In genomic region chr18:77069931-77070330, GRCh38 we compare ENCODE assay signal across 13 cellular contexts.
A peak's percentile ranks its signal among the peaks of the same experiment; 100 is the strongest.
DNase-seq lines count a peak whose midpoint lies in the region; ATAC-seq, FAIRE-seq and TF ChIP-seq lines count a peak whose summit lies in the region.
"Had no signal": no experiment of that assay in that cellular context is flagged by ENCODE, and none has a peak within 500 bp of the region (broad histone marks: within the 10 kb centered on the region; RNA-seq: fewer than 3 reads in every experiment).

No MANE protein-coding gene starts in this region.

- no peak for FAIRE-seq in endothelial cell of umbilical vein (lab: Jason Lieb, UNC)
- FAIRE-seq: G401.6, K562, urothelium cell line had no signal

- H3K4me1 Mint-ChIP-seq in activated T-cell treated with anti-CD3 and anti-CD28 coated beads, Interleukin-2, amount 50 U/mL, for 4 hours (ENCODE audit: low read depth), result peaks cover 99% of the 10 kb centered on the region
- peaks cover 100% of the 10 kb centered on the region for H3K4me1 Mint-ChIP-seq in activated CD4-positive, alpha-beta T cell treated with anti-CD3 and anti-CD28 coated beads, Interleukin-2, amount 10 ng/mL, durations not matched to agents 7 days and 5 days
- peaks cover 47 to 80% of the 10 kb centered on the region in 2 donors for H3K4me1 Mint-ChIP-seq in stimulated activated naive B cell treated with anti-CD40 and anti-IgM and Interleukin-4, amounts not matched to agents 10 μg/mL and 1 μg/mL and 100 μg/mL, for 72 hours

- peaks cover 22% of the 10 kb centered on the region for H3K36me3 Mint-ChIP-seq in activated T-cell treated with anti-CD3 and anti-CD28 coated beads, Interleukin-2, amount 50 U/mL, for 4 hours (ENCODE audit: insufficient read depth)
- H3K36me3 Mint-ChIP-seq in activated CD4-positive, alpha-beta T cell treated with anti-CD3 and anti-CD28 coated beads, Interleukin-2, amount 10 ng/mL, durations not matched to agents 7 days and 5 days (ENCODE audit: low read depth), result peaks cover 89% of the 10 kb centered on the region
- H3K36me3 Mint-ChIP-seq in stimulated activated naive B cell treated with anti-CD40 and anti-IgM and Interleukin-4, amounts not matched to agents 10 μg/mL and 1 μg/mL and 100 μg/mL, for 72 hours, result peaks cover 37 to 54% of the 10 kb centered on the region in 2 donors

- BruUV-seq in endothelial cell of umbilical vein (replicated peaks; lab: Mats Ljungman, UMichigan), result no TSS peak

- H3K9me1 ChIP-seq in endothelial cell of umbilical vein (replicated peaks; ENCODE audit: control insufficient read depth, extremely low read depth, insufficient read depth, low read length), result no peaks in the 10 kb centered on the region

- H3K79me2 ChIP-seq in endothelial cell of umbilical vein (ENCODE audit: control insufficient read depth, insufficient read depth, low read length), result no peaks in the 10 kb centered on the region

- intact Hi-C loops in endothelial cell of umbilical vein (cut with micrococcal nuclease), result loop anchor here (5.0 kb wide), 1 partner anchor 62 kb away; the partner anchor contains the start of gene MBP

- H3K27me3 Mint-ChIP-seq in activated T-cell treated with anti-CD3 and anti-CD28 coated beads, Interleukin-2, amount 50 U/mL, for 4 hours (ENCODE audit: low read depth), result no peaks in the 10 kb centered on the region
- H3K27me3 Mint-ChIP-seq in activated CD4-positive, alpha-beta T cell treated with anti-CD3 and anti-CD28 coated beads, Interleukin-2, amount 10 ng/mL, durations not matched to agents 7 days and 5 days, result no peaks in the 10 kb centered on the region
- no peaks in the 10 kb centered on the region for H3K27me3 Mint-ChIP-seq in stimulated activated naive B cell treated with anti-CD40 and anti-IgM and Interleukin-4, amounts not matched to agents 10 μg/mL and 1 μg/mL and 100 μg/mL, for 72 hours
- H3K27me3 Mint-ChIP-seq: brain had no signal

- no peaks in the 10 kb centered on the region for H3K36me3 ChIP-seq in endothelial cell of umbilical vein (ENCODE audit: control insufficient read depth in 2 of 2, extremely low read depth in 1 of 2, insufficient read depth in 2 of 2, low read length in 2 of 2)

- H3K9me3 ChIP-seq in endothelial cell of umbilical vein (replicated peaks; ENCODE audit: control insufficient read depth, insufficient read depth, low read length), result no peaks in the 10 kb centered on the region

- no peak for TF ChIP-seq CTCF in endothelial cell of umbilical vein (IDR thresholded peaks at IDR 0.05; ENCODE audit: extremely low read depth in 1 of 2, insufficient read depth in 1 of 2, low read depth in 1 of 2, low read length in 2 of 2)

- H2AFZ ChIP-seq in endothelial cell of umbilical vein (ENCODE audit: low read depth, low read length), result no peak overlapping the region

- peak overlapping the region; percentile 99 for H3K27ac Mint-ChIP-seq in activated CD4-positive, alpha-beta T cell treated with anti-CD3 and anti-CD28 coated beads, Interleukin-2, amount 10 ng/mL, durations not matched to agents 7 days and 5 days
- H3K27ac Mint-ChIP-seq in stimulated activated naive B cell treated with anti-CD40 and anti-IgM and Interleukin-4, amounts not matched to agents 10 μg/mL and 1 μg/mL and 100 μg/mL, for 72 hours, result peak overlapping the region; percentile 80

- no peaks in the 10 kb centered on the region for H3K9me3 Mint-ChIP-seq in activated T-cell treated with anti-CD3 and anti-CD28 coated beads, Interleukin-2, amount 50 U/mL, for 4 hours
- H3K9me3 Mint-ChIP-seq in activated CD4-positive, alpha-beta T cell treated with anti-CD3 and anti-CD28 coated beads, Interleukin-2, amount 10 ng/mL, durations not matched to agents 7 days and 5 days, result no peaks in the 10 kb centered on the region
- H3K9me3 Mint-ChIP-seq in stimulated activated naive B cell treated with anti-CD40 and anti-IgM and Interleukin-4, amounts not matched to agents 10 μg/mL and 1 μg/mL and 100 μg/mL, for 72 hours, result peaks cover 0 to 1% of the 10 kb centered on the region in 2 donors

- DNase-seq in activated T-cell treated with anti-CD3 and anti-CD28 coated beads, Interleukin-2, amount 50 U/mL, for 4 hours, result peak; percentile 34
- DNase-seq in activated T-cell treated with anti-CD3 and anti-CD28 coated beads, Interleukin-2, amount 50 U/mL, for 1 hour, result no peak
- no peak for DNase-seq in activated CD4-positive, alpha-beta T cell treated with anti-CD3 and anti-CD28 coated beads, Interleukin-2, amount 10 ng/mL, durations not matched to agents 7 days and 5 days
- DNase-seq in endothelial cell of umbilical vein (ENCODE audit: low read depth, low spot score) (no peak), OCI-M1 (lab: John Stamatoyannopoulos, UW) (no peak), NCI-H2081 treated with DMSO at 0.1 percent for 48 hours (lab: John Stamatoyannopoulos, UW) (no peak)
- DNase-seq in stimulated activated naive B cell treated with anti-CD40 and anti-IgM and Interleukin-4, amounts not matched to agents 10 μg/mL and 1 μg/mL and 100 μg/mL, for 72 hours, result no peak
- DNase-seq: activated CD4-positive, CD25-positive, alpha-beta regulatory T cell treated with anti-CD3 and anti-CD28 coated beads, Interleukin-2, amount 50 U/mL, for 72 hours had no signal

- H3K9ac ChIP-seq in endothelial cell of umbilical vein (replicated peaks; ENCODE audit: extremely low read depth, insufficient read depth, low read length), result no peak overlapping the region

- peak overlapping the region; percentile 26 for H3K4me3 Mint-ChIP-seq in activated T-cell treated with anti-CD3 and anti-CD28 coated beads, Interleukin-2, amount 50 U/mL, for 4 hours
- no peak overlapping the region for H3K4me3 Mint-ChIP-seq in activated CD4-positive, alpha-beta T cell treated with anti-CD3 and anti-CD28 coated beads, Interleukin-2, amount 10 ng/mL, durations not matched to agents 7 days and 5 days
- peak overlapping the region in 1 of 2 donors; percentile 19 for H3K4me3 Mint-ChIP-seq in stimulated activated naive B cell treated with anti-CD40 and anti-IgM and Interleukin-4, amounts not matched to agents 10 μg/mL and 1 μg/mL and 100 μg/mL, for 72 hours
- H3K4me3 Mint-ChIP-seq: brain had no signal

- no peak for TF ChIP-seq POLR2A in endothelial cell of umbilical vein (IDR thresholded peaks at IDR 0.05; ENCODE audit: low read depth, low read length)

- H3K4me1 ChIP-seq in endothelial cell of umbilical vein (ENCODE audit: control insufficient read depth, extremely low read depth, insufficient read depth, low read length), result peaks cover 66% of the 10 kb centered on the region

- dilution Hi-C loops in endothelial cell of umbilical vein (cut with MboI; ENCODE audit: extremely low pct_ligation_motif_present, low sequenced_read_pairs), result no loop called here

- H3K4me2 ChIP-seq in endothelial cell of umbilical vein (ENCODE audit: insufficient read depth, low read length), result no peak overlapping the region

- no peak overlapping the region for H3K4me3 ChIP-seq in endothelial cell of umbilical vein (replicated peaks in 1 of 3; ENCODE audit: insufficient read depth in 1 of 3, low read depth in 1 of 3, low read length in 3 of 3)
- H3K4me3 ChIP-seq: K562 had no signal

- POLR2A ChIA-PET in activated CD4-positive, alpha-beta T cell treated with anti-CD3 and anti-CD28 coated beads, Interleukin-2, amount 10 ng/mL, durations not matched to agents 7 days and 5 days (lab: Charles Lee), result interaction anchor here (1.3 kb wide), 1 partner anchor 61 kb away, joined by 3 read pairs; no protein-coding TSS in a partner anchor
- POLR2A ChIA-PET in endothelial cell of umbilical vein (lab: Charles Lee), result interaction anchor here (1.5 kb wide), 1 partner anchor 32 kb away, joined by 5 read pairs; no protein-coding TSS in a partner anchor

- peak; percentile 15 for ATAC-seq in activated T-cell treated with anti-CD3 and anti-CD28 coated beads, Interleukin-2, amount 50 U/mL, for 4 hours
- no peak for ATAC-seq in stimulated activated naive B cell treated with anti-CD40 and anti-IgM and Interleukin-4, amounts not matched to agents 10 μg/mL and 1 μg/mL and 100 μg/mL, for 72 hours (replicated peaks)
- ATAC-seq in GM19463 (IDR thresholded peaks at IDR 0.05; ENCODE audit: unreplicated experiment), result no peak
- ATAC-seq: K562 had no signal

- CTCF ChIA-PET in activated CD4-positive, alpha-beta T cell treated with anti-CD3 and anti-CD28 coated beads, Interleukin-2, amount 10 ng/mL, durations not matched to agents 7 days and 5 days (lab: Charles Lee), result interaction anchor here (0.7 to 1.8 kb wide), 7 partner anchors 9 to 203 kb away, joined by 3 to 7 read pairs (median 3); no protein-coding TSS in a partner anchor
- CTCF ChIA-PET in endothelial cell of umbilical vein (lab: Charles Lee), result interaction anchor here (1.0 to 2.7 kb wide), 4 partner anchors 15 to 141 kb away, joined by 3 to 23 read pairs (median 4); no protein-coding TSS in a partner anchor

- no peaks in the 10 kb centered on the region for H4K20me1 ChIP-seq in endothelial cell of umbilical vein (replicated peaks; ENCODE audit: control insufficient read depth, extremely low read depth, insufficient read depth, low read length)

- H3K27me3 ChIP-seq in endothelial cell of umbilical vein (ENCODE audit: control insufficient read depth in 2 of 2, insufficient read depth in 2 of 2, low read length in 2 of 2), result no peaks in the 10 kb centered on the region

- peak overlapping the region; percentile 28 for H3K27ac ChIP-seq in endothelial cell of umbilical vein (ENCODE audit: insufficient read depth, low read depth, low read length)

TF ChIP-seq in endothelial cell of umbilical vein, 7 proteins besides CTCF, POLR2A, EP300 and RAD21:
- no peak for TF ChIP-seq JUN (IDR thresholded peaks at IDR 0.05; ENCODE audit: borderline replicate concordance, insufficient read depth, insufficient read length, low read depth)
- no peak for TF ChIP-seq EZH2 (IDR thresholded peaks at IDR 0.05; ENCODE audit: borderline replicate concordance, low read depth, low read length, severe bottlenecking)
- TF ChIP-seq MAX (IDR thresholded peaks at IDR 0.05; ENCODE audit: insufficient read depth, insufficient read length), result no peak
- TF ChIP-seq FOS (IDR thresholded peaks at IDR 0.05; ENCODE audit: borderline replicate concordance, insufficient read depth, low read length), result no peak
- TF ChIP-seq MYC (IDR thresholded peaks at IDR 0.05; ENCODE audit: low read depth, low read length), result no peak
- no peak for TF ChIP-seq GATA2 (IDR thresholded peaks at IDR 0.05; ENCODE audit: insufficient read depth, insufficient read length, low read depth, low read length)
- no peak for TF ChIP-seq POLR2AphosphoS5 (IDR thresholded peaks at IDR 0.05; ENCODE audit: insufficient read depth, low read depth, low read length)
TF ChIP-seq in endothelial cell of umbilical vein: peak in this region for 0.

Comparison
In these comparisons a context has a peak if more than half of its experiments do, and no peak if none do; other contexts are left out.
1. ATAC-seq: peak in activated T-cell treated with anti-CD3 and anti-CD28 coated beads, Interleukin-2, amount 50 U/mL, for 4 hours (2 of 2); none in stimulated activated naive B cell treated with anti-CD40 and anti-IgM and Interleukin-4, amounts not matched to agents 10 μg/mL and 1 μg/mL and 100 μg/mL, for 72 hours (0 of 2) and GM19463 (single experiment).